1 cellular context compared by ENCODE assay signal in the genomic region with DNA sequence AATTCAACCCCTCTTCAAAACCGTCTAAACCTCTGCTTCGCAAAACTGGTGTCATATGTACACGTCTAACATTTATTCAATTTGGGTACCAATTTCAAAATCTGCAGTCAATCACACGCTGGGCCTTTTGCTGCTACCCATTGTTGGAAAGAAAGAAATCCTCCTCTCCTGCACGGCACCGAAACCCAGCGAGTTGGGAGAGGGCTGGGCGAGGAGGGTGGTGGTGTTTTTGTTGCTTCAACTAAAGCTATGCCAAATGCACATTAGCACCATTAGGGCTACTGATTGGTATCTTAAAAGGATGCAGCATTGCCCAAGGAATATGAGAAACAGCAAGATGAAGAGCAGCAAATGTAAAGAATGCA.
TF ChIP-seq lines count a peak whose summit lies in the region.

No MANE protein-coding gene starts in this region.

TF ChIP-seq in A549, 52 proteins besides CTCF, POLR2A, EP300 and RAD21 (continued from another document):
- TF ChIP-seq, protein P1, sequence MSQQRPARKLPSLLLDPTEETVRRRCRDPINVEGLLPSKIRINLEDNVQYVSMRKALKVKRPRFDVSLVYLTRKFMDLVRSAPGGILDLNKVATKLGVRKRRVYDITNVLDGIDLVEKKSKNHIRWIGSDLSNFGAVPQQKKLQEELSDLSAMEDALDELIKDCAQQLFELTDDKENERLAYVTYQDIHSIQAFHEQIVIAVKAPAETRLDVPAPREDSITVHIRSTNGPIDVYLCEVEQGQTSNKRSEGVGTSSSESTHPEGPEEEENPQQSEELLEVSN (IDR thresholded peaks at IDR 0.05; ENCODE audit: borderline replicate concordance, low read depth), result no peak
- TF ChIP-seq HOXB5 (CRISPR knock-in tag; IDR thresholded peaks at IDR 0.05), result no peak
- TF ChIP-seq, protein P2, sequence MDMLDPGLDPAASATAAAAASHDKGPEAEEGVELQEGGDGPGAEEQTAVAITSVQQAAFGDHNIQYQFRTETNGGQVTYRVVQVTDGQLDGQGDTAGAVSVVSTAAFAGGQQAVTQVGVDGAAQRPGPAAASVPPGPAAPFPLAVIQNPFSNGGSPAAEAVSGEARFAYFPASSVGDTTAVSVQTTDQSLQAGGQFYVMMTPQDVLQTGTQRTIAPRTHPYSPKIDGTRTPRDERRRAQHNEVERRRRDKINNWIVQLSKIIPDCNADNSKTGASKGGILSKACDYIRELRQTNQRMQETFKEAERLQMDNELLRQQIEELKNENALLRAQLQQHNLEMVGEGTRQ (IDR thresholded peaks at IDR 0.05), result no peak
TF ChIP-seq in A549: peak in this region for 0.
